Comparison of ENCODE assay signal across 10 cellular contexts in genomic region chr17:3049705-3050295, GRCh38. TPM values are rescaled to one million over a fixed set of nuclear protein-coding genes. Genes with fewer than 3 reads are reported as not detected.
A peak's percentile ranks its signal among the peaks of the same experiment; 100 is the strongest.
DNase-seq lines count a peak whose midpoint lies in the region; TF ChIP-seq lines count a peak whose summit lies in the region.
"Had no signal": no experiment of that assay in that cellular context is flagged by ENCODE, and none has a peak within 500 bp of the region (broad histone marks: within the 10 kb centered on the region; RNA-seq: fewer than 3 reads in every experiment).

No MANE protein-coding gene starts in this region.

- H3K27ac ChIP-seq in HUES48 (ENCODE audit: low read depth, low read length) (no peak overlapping the region), breast epithelium (no peak overlapping the region), mucosa of rectum (ENCODE audit: low read depth in 2 of 2, low read length in 2 of 2) (no peak overlapping the region)

- DNase-seq in AG10803 (ENCODE audit: low read depth) (no peak), breast epithelium (ENCODE audit: low spot score in 2 of 2) (no peak), GM19240 (ENCODE audit: insufficient read length, low spot score) (no peak), OCI-M1 (lab: John Stamatoyannopoulos, UW) (no peak), SK-N-DZ (ENCODE audit: low spot score) (no peak), GM10266 (ENCODE audit: extremely low spot score) (no peak)
- DNase-seq: GDM1, retina had no signal

- intact Hi-C loops in breast epithelium (cut with DNase I; ENCODE audit: low total_unique reads), result no loop called here

- H3K36me3 ChIP-seq in HUES48 (ENCODE audit: control insufficient read depth, insufficient read depth, low read length) (no peaks in the 10 kb centered on the region), breast epithelium (no peaks in the 10 kb centered on the region), mucosa of rectum (ENCODE audit: control insufficient read depth in 2 of 2, insufficient read depth in 2 of 2, low read length in 2 of 2) (no peaks in the 10 kb centered on the region)

- TF ChIP-seq POLR2A in breast epithelium (IDR thresholded peaks at IDR 0.05), result no peak

- H3K4me3 ChIP-seq in AG10803 (ENCODE audit: low read length) (peak overlapping the region; percentile 85; the same call in 1 of the 2 replicates), HUES48 (ENCODE audit: low read depth, low read length) (peak overlapping the region; percentile 71), breast epithelium (peak overlapping the region in 2 of 3 donors; percentile 70 to 85), mucosa of rectum (ENCODE audit: low read length in 2 of 2) (peak overlapping the region; percentile 69 to 90)

- H3K9ac ChIP-seq in HUES48 (ENCODE audit: low read depth, low read length), result no peak overlapping the region
- H3K9ac ChIP-seq in mucosa of rectum (ENCODE audit: low read depth in 1 of 2, low read length in 2 of 2), result no peak overlapping the region

- H3K27me3 ChIP-seq in HUES48 (ENCODE audit: control insufficient read depth, insufficient read depth, low read length) (no peaks in the 10 kb centered on the region), breast epithelium (no peaks in the 10 kb centered on the region), mucosa of rectum (ENCODE audit: control insufficient read depth in 2 of 2, insufficient read depth in 2 of 2, low read length in 2 of 2) (no peaks in the 10 kb centered on the region)

- no peaks in the 10 kb centered on the region for H3K4me1 ChIP-seq in HUES48 (ENCODE audit: control insufficient read depth, insufficient read depth, low read length)
- H3K4me1 ChIP-seq in breast epithelium, result no peaks in the 10 kb centered on the region
- H3K4me1 ChIP-seq in mucosa of rectum (ENCODE audit: control insufficient read depth in 2 of 2, insufficient read depth in 2 of 2, low read length in 2 of 2), result peaks cover 0 to 5% of the 10 kb centered on the region in 2 donors

- H3K9me3 ChIP-seq in HUES48 (ENCODE audit: control insufficient read depth, insufficient read depth, low read length) (no peaks in the 10 kb centered on the region), breast epithelium (no peaks in the 10 kb centered on the region), mucosa of rectum (ENCODE audit: control insufficient read depth in 2 of 2, low read length in 2 of 2) (no peaks in the 10 kb centered on the region)

- TF ChIP-seq CTCF in AG10803 (conservative IDR thresholded peaks at IDR 0.05; ENCODE audit: low read length), result no peak
- no peak for TF ChIP-seq CTCF in breast epithelium (IDR thresholded peaks at IDR 0.05)
- no peak for TF ChIP-seq CTCF in GM10266 (IDR thresholded peaks at IDR 0.05; ENCODE audit: control insufficient read depth, insufficient read depth, low read depth, missing control alignments)

RNA-seq across cellular contexts. Expression of gene OR1D5, which starts 13.6 kb away (rescaled TPM):
- total RNA-seq in breast epithelium, result not detected
- not detected in 2 replicates for polyA plus RNA-seq in SK-N-DZ (2014; cell fraction: cytosol; rRNA removed)
- polyA plus RNA-seq in SK-N-DZ (2014; cell fraction: nucleus; rRNA removed), result not detected in 2 replicates

RNA-seq across cellular contexts. Expression of gene OR1D2, which starts 54.4 kb away (rescaled TPM):
- total RNA-seq in breast epithelium, result not detected
- not detected in 2 replicates for polyA plus RNA-seq in SK-N-DZ (2014; cell fraction: cytosol; rRNA removed)
- not detected in 2 replicates for polyA plus RNA-seq in SK-N-DZ (2014; cell fraction: nucleus; rRNA removed)
